In the genomic region with DNA sequence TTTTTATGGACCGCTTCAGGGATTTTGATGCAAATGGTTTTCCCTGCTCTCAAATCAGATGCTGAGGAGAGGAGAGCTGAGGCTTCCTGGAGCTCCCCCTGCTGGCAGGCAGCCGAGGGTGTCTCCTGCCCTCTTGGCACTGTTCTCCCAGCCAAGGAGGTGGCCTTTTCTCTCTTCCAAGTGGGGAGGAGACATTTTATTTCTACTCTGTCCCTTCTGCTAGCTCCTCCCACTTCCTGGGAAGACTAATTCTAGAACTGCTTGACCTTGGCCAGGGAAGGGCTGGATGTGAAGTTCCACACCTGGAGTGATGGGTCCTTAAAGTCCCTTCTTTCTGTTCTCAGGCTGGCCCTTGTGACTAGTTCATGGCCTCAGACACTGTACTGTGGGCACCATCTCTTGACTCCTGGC, we compare ENCODE assay signal across 8 cellular contexts. TPM values are rescaled to one million over a fixed set of nuclear protein-coding genes. Genes with fewer than 3 reads are reported as not detected.
DNase-seq lines count a peak whose midpoint lies in the region; ATAC-seq and TF ChIP-seq lines count a peak whose summit lies in the region.

No MANE protein-coding gene starts in this region.

- H3K4me1 Mint-ChIP-seq in activated naive CD8-positive, alpha-beta T cell treated with anti-CD3 and anti-CD28 coated beads, Interleukin-2, amount 50 U/mL, for 24 hours = peaks cover 48% of the 10 kb centered on the region
- H3K4me1 Mint-ChIP-seq in progenitor cell of endocrine pancreas (ENCODE audit: low read depth) = peaks cover 53% of the 10 kb centered on the region
- peaks cover 39% of the 10 kb centered on the region for H3K4me1 Mint-ChIP-seq in type B pancreatic cell (ENCODE audit: unreplicated experiment)

- H3K27ac ChIP-seq in DND-41 (ENCODE audit: low read length) (0 out of 2 replicates have a peak overlapping the region, but pooled peaks have one; percentile 31), SU-DHL-6 (ENCODE audit: low read depth, low read length) (no peak overlapping the region)

- H3K79me2 ChIP-seq in DND-41 (ENCODE audit: insufficient read depth, low read length) = peaks cover 9% of the 10 kb centered on the region
- no peaks in the 10 kb centered on the region for H3K79me2 ChIP-seq in SU-DHL-6 (ENCODE audit: insufficient read depth, low read length)

- no peak overlapping the region for H3K4me3 Mint-ChIP-seq in activated naive CD8-positive, alpha-beta T cell treated with anti-CD3 and anti-CD28 coated beads, Interleukin-2, amount 50 U/mL, for 24 hours
- H3K4me3 Mint-ChIP-seq in progenitor cell of endocrine pancreas (ENCODE audit: low read depth) (peak overlapping the region; percentile 38), type B pancreatic cell (peak overlapping the region; percentile 74)

- H3K4me3 ChIP-seq in DND-41 (ENCODE audit: low read depth in 1 of 2, low read length in 2 of 2) = no peak overlapping the region
- H3K4me3 ChIP-seq in SU-DHL-6 (ENCODE audit: insufficient read depth, low read length, poor library complexity, severe bottlenecking) = no peak overlapping the region

- H2AFZ ChIP-seq in DND-41 (ENCODE audit: low read depth, low read length) (no peak overlapping the region), SU-DHL-6 (ENCODE audit: low read depth, low read length, severe bottlenecking) (no peak overlapping the region)

- H3K9ac ChIP-seq in DND-41 (ENCODE audit: low read depth, low read length) (no peak overlapping the region), SU-DHL-6 (ENCODE audit: low read length) (no peak overlapping the region)

- peaks cover 42% of the 10 kb centered on the region for H3K4me1 ChIP-seq in DND-41 (ENCODE audit: insufficient read depth, low read length)

- intact Hi-C loops in cardiac septum (cut with DNase I) = loop anchor here (1.0 kb wide), 1 partner anchor 344 kb away; no protein-coding TSS in a partner anchor

- H3K27me3 ChIP-seq in DND-41 (ENCODE audit: insufficient read depth, low read length, poor library complexity) = no peaks in the 10 kb centered on the region
- no peaks in the 10 kb centered on the region for H3K27me3 ChIP-seq in SU-DHL-6 (ENCODE audit: low read length)

- H3K36me3 ChIP-seq in DND-41 (ENCODE audit: insufficient read depth, low read length) (peaks cover 51% of the 10 kb centered on the region), SU-DHL-6 (ENCODE audit: low read length) (no peaks in the 10 kb centered on the region)

- H3K27ac Mint-ChIP-seq in activated naive CD8-positive, alpha-beta T cell treated with anti-CD3 and anti-CD28 coated beads, Interleukin-2, amount 50 U/mL, for 24 hours = no peak overlapping the region
- H3K27ac Mint-ChIP-seq in progenitor cell of endocrine pancreas (peak overlapping the region; percentile 68), type B pancreatic cell (peak overlapping the region; percentile 87)

- peak; percentile 93 for TF ChIP-seq CTCF in DND-41 (IDR thresholded peaks at IDR 0.05; ENCODE audit: borderline replicate concordance, extremely low read depth, low read length, poor library complexity, severe bottlenecking)
- TF ChIP-seq CTCF in SU-DHL-6 (IDR thresholded peaks at IDR 0.05; ENCODE audit: insufficient read depth, low read length, poor library complexity, severe bottlenecking) = peak; percentile 91
- peak; percentile 97 for TF ChIP-seq CTCF in progenitor cell of endocrine pancreas (IDR thresholded peaks at IDR 0.05; ENCODE audit: unreplicated experiment)
- peak; percentile 96 for TF ChIP-seq CTCF in type B pancreatic cell (conservative IDR thresholded peaks at IDR 0.05)

- ATAC-seq in DND-41 (ENCODE audit: insufficient read depth, low read depth) (peak; percentile 42), HG03469 (IDR thresholded peaks at IDR 0.05; ENCODE audit: unreplicated experiment) (no peak)
- ATAC-seq in activated naive CD8-positive, alpha-beta T cell treated with anti-CD3 and anti-CD28 coated beads, Interleukin-2, amount 50 U/mL, for 24 hours = peak; percentile 24

- H3K9me2 ChIP-seq in SU-DHL-6 (replicated peaks; ENCODE audit: insufficient read depth, low read length) = no peaks in the 10 kb centered on the region

- no peaks in the 10 kb centered on the region for H3K9me3 ChIP-seq in DND-41 (ENCODE audit: insufficient read depth, low read length, severe bottlenecking)
- H3K9me3 ChIP-seq in SU-DHL-6 (ENCODE audit: insufficient read depth, low read length) = no peaks in the 10 kb centered on the region

- peaks cover 13% of the 10 kb centered on the region for H3K36me3 Mint-ChIP-seq in activated naive CD8-positive, alpha-beta T cell treated with anti-CD3 and anti-CD28 coated beads, Interleukin-2, amount 50 U/mL, for 24 hours (ENCODE audit: low read depth)
- H3K36me3 Mint-ChIP-seq in progenitor cell of endocrine pancreas (ENCODE audit: insufficient read depth) (peaks cover 5% of the 10 kb centered on the region), type B pancreatic cell (peaks cover 6% of the 10 kb centered on the region)

- no peaks in the 10 kb centered on the region for H3K27me3 Mint-ChIP-seq in activated naive CD8-positive, alpha-beta T cell treated with anti-CD3 and anti-CD28 coated beads, Interleukin-2, amount 50 U/mL, for 24 hours
- H3K27me3 Mint-ChIP-seq in progenitor cell of endocrine pancreas (no peaks in the 10 kb centered on the region), type B pancreatic cell (no peaks in the 10 kb centered on the region)

- H3K4me2 ChIP-seq in DND-41 (ENCODE audit: insufficient read depth, low read length) (no peak overlapping the region), SU-DHL-6 (ENCODE audit: low read depth, low read length, poor library complexity, severe bottlenecking) (no peak overlapping the region)

- DNase-seq in DND-41 = peak; percentile 76
- peak; percentile 71 to 75 for DNase-seq in Kasumi-1 (lab: John Stamatoyannopoulos, UW)
- peak; percentile 85 for DNase-seq in activated naive CD8-positive, alpha-beta T cell treated with anti-CD3 and anti-CD28 coated beads, Interleukin-2, amount 50 U/mL, for 24 hours
- peak; percentile 94 for DNase-seq in cardiac septum (ENCODE audit: low spot score)
- peak; percentile 63 for DNase-seq in progenitor cell of endocrine pancreas (ENCODE audit: low spot score, unreplicated experiment)
- DNase-seq in type B pancreatic cell (ENCODE audit: extremely low spot score, unreplicated experiment) = peak; percentile 85

- no peaks in the 10 kb centered on the region for H3K9me3 Mint-ChIP-seq in activated naive CD8-positive, alpha-beta T cell treated with anti-CD3 and anti-CD28 coated beads, Interleukin-2, amount 50 U/mL, for 24 hours
- H3K9me3 Mint-ChIP-seq in progenitor cell of endocrine pancreas (ENCODE audit: low read depth) = no peaks in the 10 kb centered on the region
- no peaks in the 10 kb centered on the region for H3K9me3 Mint-ChIP-seq in type B pancreatic cell

- peaks cover 3% of the 10 kb centered on the region; the same call in 1 of the 2 replicates for H3F3A ChIP-seq in SU-DHL-6 (ENCODE audit: insufficient read depth)

- H4K20me1 ChIP-seq in DND-41 (ENCODE audit: insufficient read depth, low read length) (no peaks in the 10 kb centered on the region), SU-DHL-6 (ENCODE audit: low read depth, low read length) (no peaks in the 10 kb centered on the region)

RNA-seq across cellular contexts. Expression of gene PTPA, which starts 31.8 kb away (rescaled TPM):
- total RNA-seq in cardiac septum = 204 TPM
- 135 and 145 TPM in 2 replicates for total RNA-seq in progenitor cell of endocrine pancreas
- total RNA-seq in type B pancreatic cell (ENCODE audit: low replicate concordance) = 102 and 115 TPM in 2 replicates

RNA-seq across cellular contexts. Expression of gene CRAT, which starts 32.4 kb away (rescaled TPM):
- total RNA-seq in cardiac septum (68.1 TPM), progenitor cell of endocrine pancreas (19.0 and 20.5 TPM in 2 replicates), type B pancreatic cell (ENCODE audit: low replicate concordance) (14.5 and 28.4 TPM in 2 replicates)

RNA-seq across cellular contexts. Expression of gene IER5L, which starts 35.0 kb away (rescaled TPM):
- total RNA-seq in cardiac septum = 12.6 TPM
- total RNA-seq in progenitor cell of endocrine pancreas = 21.8 and 22.6 TPM in 2 replicates
- 22.3 and 37.5 TPM in 2 replicates for total RNA-seq in type B pancreatic cell (ENCODE audit: low replicate concordance)
